In the genomic region with DNA sequence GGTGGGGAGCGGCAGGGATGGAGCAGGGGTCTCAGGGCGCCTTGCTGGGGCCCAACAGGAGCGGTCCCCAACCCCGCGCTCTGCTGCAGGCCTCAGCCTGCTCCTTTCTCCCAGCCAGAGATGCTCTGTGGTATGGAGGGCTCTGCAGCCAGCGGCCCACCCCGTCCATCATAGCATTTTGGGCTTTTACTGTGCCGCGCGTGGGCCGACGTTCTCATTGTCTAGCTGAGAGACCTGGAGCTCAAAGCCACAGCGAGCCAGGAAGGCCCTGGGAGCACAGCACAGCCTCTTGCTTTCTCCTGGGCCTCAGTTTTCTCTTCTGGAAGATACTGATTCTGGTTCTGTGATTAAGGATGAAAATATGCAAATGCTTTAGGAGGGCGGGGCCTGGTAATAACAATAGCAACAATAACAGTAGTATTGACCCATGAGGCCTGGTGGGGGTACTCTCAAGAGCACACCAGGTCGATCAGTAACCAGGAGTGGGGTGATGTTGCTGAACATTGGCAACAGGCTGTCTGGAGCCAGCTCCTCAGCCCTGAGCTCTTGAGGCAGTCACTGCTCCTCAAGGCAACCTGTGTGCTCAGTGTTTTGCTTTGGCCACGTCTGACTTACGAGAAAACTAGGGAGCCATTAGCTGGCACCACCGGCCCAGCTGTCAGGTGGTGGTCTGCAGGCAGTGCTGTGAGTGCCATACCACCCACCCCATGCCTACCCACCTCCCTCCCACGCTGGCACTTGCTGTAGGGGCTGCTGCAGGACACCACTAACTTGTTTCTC, we compare ENCODE assay signal across 8 cellular contexts. TPM values are rescaled to one million over a fixed set of nuclear protein-coding genes. Genes with fewer than 3 reads are reported as not detected.
DNase-seq lines count a peak whose midpoint lies in the region; ATAC-seq and TF ChIP-seq lines count a peak whose summit lies in the region.

No MANE protein-coding gene starts in this region.

- WGBS in transverse colon (ENCODE audit: low coverage in 1 of 2), 2 donors = 47% methylated on average over 13 of the region's 19 CpGs; no CpG with 5 or more reads in 1 of the 2 donors

- H3K36me3 ChIP-seq in transverse colon = no peaks in the 10 kb centered on the region

- H3K4me1 Mint-ChIP-seq in activated naive CD8-positive, alpha-beta T cell (ENCODE audit: low read depth) = peaks cover 15% of the 10 kb centered on the region
- peaks cover 19% of the 10 kb centered on the region for H3K4me1 Mint-ChIP-seq in activated naive CD8-positive, alpha-beta T cell treated with anti-CD3 and anti-CD28 coated beads, Interleukin-2, amount 50 U/mL, for 24 hours
- H3K4me1 Mint-ChIP-seq in activated CD8-positive, alpha-beta T cell treated with anti-CD3 and anti-CD28 coated beads, Interleukin-2, amount 10 ng/mL, durations not matched to agents 7 days and 5 days (ENCODE audit: low read depth) = peaks cover 18% of the 10 kb centered on the region
- H3K4me1 Mint-ChIP-seq in memory B cell (peaks cover 8% of the 10 kb centered on the region), osteocyte (ENCODE audit: unreplicated experiment) (peaks cover 15% of the 10 kb centered on the region)

- H3K27ac ChIP-seq in transverse colon = peak overlapping the region; percentile 84 to 87 (median 87)

- H3K9me3 Mint-ChIP-seq in activated naive CD8-positive, alpha-beta T cell (ENCODE audit: low read depth) = no peaks in the 10 kb centered on the region
- no peaks in the 10 kb centered on the region for H3K9me3 Mint-ChIP-seq in activated naive CD8-positive, alpha-beta T cell treated with anti-CD3 and anti-CD28 coated beads, Interleukin-2, amount 50 U/mL, for 24 hours
- H3K9me3 Mint-ChIP-seq in activated CD8-positive, alpha-beta T cell treated with anti-CD3 and anti-CD28 coated beads, Interleukin-2, amount 10 ng/mL, durations not matched to agents 7 days and 5 days (ENCODE audit: insufficient read depth) = no peaks in the 10 kb centered on the region
- no peaks in the 10 kb centered on the region for H3K9me3 Mint-ChIP-seq in memory B cell
- no peaks in the 10 kb centered on the region for H3K9me3 Mint-ChIP-seq in osteocyte (ENCODE audit: unreplicated experiment)

- no peaks in the 10 kb centered on the region for H3K9me3 ChIP-seq in transverse colon

- peaks cover 9 to 42% (median 28%) of the 10 kb centered on the region in 4 donors for H3K4me1 ChIP-seq in transverse colon

- H3K27ac Mint-ChIP-seq in activated naive CD8-positive, alpha-beta T cell = no peak overlapping the region
- H3K27ac Mint-ChIP-seq in activated naive CD8-positive, alpha-beta T cell treated with anti-CD3 and anti-CD28 coated beads, Interleukin-2, amount 50 U/mL, for 24 hours = no peak overlapping the region
- no peak overlapping the region for H3K27ac Mint-ChIP-seq in activated CD8-positive, alpha-beta T cell treated with anti-CD3 and anti-CD28 coated beads, Interleukin-2, amount 10 ng/mL, durations not matched to agents 7 days and 5 days
- H3K27ac Mint-ChIP-seq in memory B cell = no peak overlapping the region
- no peak overlapping the region for H3K27ac Mint-ChIP-seq in osteocyte (ENCODE audit: unreplicated experiment)

- peak overlapping the region in 2 of 4 donors; percentile 61 to 67 for H3K4me3 ChIP-seq in transverse colon

- H3K36me3 Mint-ChIP-seq in activated naive CD8-positive, alpha-beta T cell = peaks cover 2% of the 10 kb centered on the region
- peaks cover 4% of the 10 kb centered on the region for H3K36me3 Mint-ChIP-seq in activated naive CD8-positive, alpha-beta T cell treated with anti-CD3 and anti-CD28 coated beads, Interleukin-2, amount 50 U/mL, for 24 hours (ENCODE audit: low read depth)
- peaks cover 12% of the 10 kb centered on the region for H3K36me3 Mint-ChIP-seq in activated CD8-positive, alpha-beta T cell treated with anti-CD3 and anti-CD28 coated beads, Interleukin-2, amount 10 ng/mL, durations not matched to agents 7 days and 5 days (ENCODE audit: low read depth)
- H3K36me3 Mint-ChIP-seq in memory B cell = peaks cover 3% of the 10 kb centered on the region
- H3K36me3 Mint-ChIP-seq in osteocyte (ENCODE audit: unreplicated experiment) = peaks cover 4% of the 10 kb centered on the region

- TF ChIP-seq CTCF in transverse colon (IDR thresholded peaks at IDR 0.05) = peak in 2 of 5 experiments; percentile 6 to 7
- no peak for TF ChIP-seq CTCF in osteocyte (IDR thresholded peaks at IDR 0.05)

- POLR2A ChIA-PET in activated CD8-positive, alpha-beta T cell treated with anti-CD3 and anti-CD28 coated beads, Interleukin-2, amount 10 ng/mL, durations not matched to agents 7 days and 5 days (lab: Charles Lee) = interaction anchor here (0.7 to 1.3 kb wide), 2 partner anchors 144 to 145 kb away, joined by 3 to 4 read pairs; no protein-coding TSS in a partner anchor

- H3K27me3 ChIP-seq in transverse colon = peaks cover 7% of the 10 kb centered on the region

- H3K4me3 Mint-ChIP-seq in activated naive CD8-positive, alpha-beta T cell = peak overlapping the region; percentile 75
- H3K4me3 Mint-ChIP-seq in activated naive CD8-positive, alpha-beta T cell treated with anti-CD3 and anti-CD28 coated beads, Interleukin-2, amount 50 U/mL, for 24 hours = no peak overlapping the region
- no peak overlapping the region for H3K4me3 Mint-ChIP-seq in activated CD8-positive, alpha-beta T cell treated with anti-CD3 and anti-CD28 coated beads, Interleukin-2, amount 10 ng/mL, durations not matched to agents 7 days and 5 days
- H3K4me3 Mint-ChIP-seq in memory B cell (peak overlapping the region; percentile 59), osteocyte (ENCODE audit: unreplicated experiment) (no peak overlapping the region)

- CTCF ChIA-PET in activated CD8-positive, alpha-beta T cell treated with anti-CD3 and anti-CD28 coated beads, Interleukin-2, amount 10 ng/mL, durations not matched to agents 7 days and 5 days (lab: Charles Lee) = interaction anchor here (0.6 to 3.9 kb wide), 47 partner anchors 9 to 542 kb away, joined by 3 to 81 read pairs (median 4); a partner anchor contains a TSS

- in situ Hi-C loops in transverse colon (cut with MboI; ENCODE audit: low pct_ligation_motif_present in 1 of 4, low pct_unique_long_range_greater_than_20kb in 1 of 4, low sequenced_read_pairs in 3 of 4) = no loop called here

- no peak for TF ChIP-seq EP300 in transverse colon (IDR thresholded peaks at IDR 0.05; ENCODE audit: low read depth)

- intact Hi-C loops in transverse colon (cut with DNase I; ENCODE audit: low total_unique reads) = loop anchor here (5.0 kb wide), 1 partner anchor 75 kb away; no protein-coding TSS in a partner anchor

- DNase-seq in activated naive CD8-positive, alpha-beta T cell treated with anti-CD3 and anti-CD28 coated beads, Interleukin-2, amount 50 U/mL, for 24 hours = no peak
- no peak for DNase-seq in activated CD8-positive, alpha-beta T cell treated with anti-CD3 and anti-CD28 coated beads, Interleukin-2, amount 10 ng/mL, durations not matched to agents 7 days and 5 days
- DNase-seq in memory B cell (ENCODE audit: low spot score in 2 of 2) (no peak), transverse colon (no peak), osteocyte (ENCODE audit: extremely low spot score, unreplicated experiment) (no peak)

- ATAC-seq in activated naive CD8-positive, alpha-beta T cell treated with anti-CD3 and anti-CD28 coated beads, Interleukin-2, amount 50 U/mL, for 24 hours = no peak
- ATAC-seq in activated CD8-positive, alpha-beta T cell treated with anti-CD3 and anti-CD28 coated beads, Interleukin-2, amount 10 ng/mL, durations not matched to agents 7 days and 5 days = peak; percentile 0
- ATAC-seq in memory B cell (ENCODE audit: low read depth) (no peak), HG02678 (IDR thresholded peaks at IDR 0.05; ENCODE audit: unreplicated experiment) (no peak), GM18498 (IDR thresholded peaks at IDR 0.05; ENCODE audit: unreplicated experiment) (no peak)

- no peak for TF ChIP-seq POLR2A in transverse colon (IDR thresholded peaks at IDR 0.05)

- H3K27me3 Mint-ChIP-seq in activated naive CD8-positive, alpha-beta T cell = peaks cover 3% of the 10 kb centered on the region
- peaks cover 16% of the 10 kb centered on the region for H3K27me3 Mint-ChIP-seq in activated naive CD8-positive, alpha-beta T cell treated with anti-CD3 and anti-CD28 coated beads, Interleukin-2, amount 50 U/mL, for 24 hours
- peaks cover 19% of the 10 kb centered on the region for H3K27me3 Mint-ChIP-seq in activated CD8-positive, alpha-beta T cell treated with anti-CD3 and anti-CD28 coated beads, Interleukin-2, amount 10 ng/mL, durations not matched to agents 7 days and 5 days (ENCODE audit: low read depth)
- H3K27me3 Mint-ChIP-seq in memory B cell (peaks cover 11% of the 10 kb centered on the region), osteocyte (ENCODE audit: unreplicated experiment) (peaks cover 3% of the 10 kb centered on the region)

RNA-seq across cellular contexts. Expression of a gene that starts 1.1 kb away (rescaled TPM):
- under 1 TPM; 0.39 to 0.58 TPM for total RNA-seq in activated CD8-positive, alpha-beta T cell treated with anti-CD3 and anti-CD28 coated beads, Interleukin-2, amount 10 ng/mL, durations not matched to agents 7 days and 5 days
- total RNA-seq in transverse colon (10 to 100 TPM; 23.5 to 83.8 (median 61.3) TPM), osteocyte (1.2 and 1.6 TPM in 2 replicates)

RNA-seq across cellular contexts. Expression of a gene that starts 20.5 kb away (rescaled TPM):
- total RNA-seq in activated CD8-positive, alpha-beta T cell treated with anti-CD3 and anti-CD28 coated beads, Interleukin-2, amount 10 ng/mL, durations not matched to agents 7 days and 5 days = 10 to 100 TPM; 14.9 to 15.0 TPM
- 10 to 100 TPM; 15.0 to 90.0 (median 25.2) TPM for total RNA-seq in transverse colon
- 12.1 and 13.2 TPM in 2 replicates for total RNA-seq in osteocyte

Comparison
In these comparisons a context has a peak if more than half of its experiments do, and no peak if none do; other contexts are left out.
1. H3K4me3 Mint-ChIP-seq: peak in activated naive CD8-positive, alpha-beta T cell (single experiment) and memory B cell (single experiment); none in activated naive CD8-positive, alpha-beta T cell treated with anti-CD3 and anti-CD28 coated beads, Interleukin-2, amount 50 U/mL, for 24 hours (single experiment), activated CD8-positive, alpha-beta T cell treated with anti-CD3 and anti-CD28 coated beads, Interleukin-2, amount 10 ng/mL, durations not matched to agents 7 days and 5 days (single experiment) and osteocyte (single experiment).